24 cellular contexts compared by ENCODE assay signal in genomic region chr2:210086930-210087329, GRCh38.
A peak's percentile ranks its signal among the peaks of the same experiment; 100 is the strongest.
DNase-seq lines count a peak whose midpoint lies in the region; ATAC-seq, FAIRE-seq and TF ChIP-seq lines count a peak whose summit lies in the region.
"Had no signal": no experiment of that assay in that cellular context is flagged by ENCODE, and none has a peak within 500 bp of the region (broad histone marks: within the 10 kb centered on the region; RNA-seq: fewer than 3 reads in every experiment).

No MANE protein-coding gene starts in this region.

- no peaks in the 10 kb centered on the region for H3K36me3 Mint-ChIP-seq in chondrocyte (ENCODE audit: low read depth)
- H3K36me3 Mint-ChIP-seq: CD8-positive, alpha-beta T cell had no signal

- intact Hi-C loops in pancreas (cut with DNase I): loop anchor here in 1 of 3 donors (10.0 kb wide), 1 partner anchor 98 kb away; no protein-coding TSS in a partner anchor

- H4K20me1 ChIP-seq in BLaER1: no peaks in the 10 kb centered on the region
- no peaks in the 10 kb centered on the region for H4K20me1 ChIP-seq in Karpas-422 (ENCODE audit: insufficient read depth, low read depth, low read length)
- H4K20me1 ChIP-seq in GM23248 (ENCODE audit: insufficient read depth): no peaks in the 10 kb centered on the region

- H2AFZ ChIP-seq in Karpas-422 (ENCODE audit: low read length) (no peak overlapping the region), GM23248 (no peak overlapping the region)
- H2AFZ ChIP-seq: GM23338 had no signal

- peaks cover 13% of the 10 kb centered on the region for H3K4me1 Mint-ChIP-seq in chondrocyte (ENCODE audit: low read depth)
- H3K4me1 Mint-ChIP-seq: GM23338, IgD-negative memory B cell had no signal

- no peak overlapping the region for H3K9ac ChIP-seq in BLaER1
- H3K9ac ChIP-seq in Karpas-422 (ENCODE audit: low read length): no peak overlapping the region
- no peak overlapping the region for H3K9ac ChIP-seq in GM23248

- DNase-seq in Karpas-422 (peak; percentile 52), pancreas (no peak), GM23248 (no peak), NCI-H128 (lab: John Stamatoyannopoulos, UW; ENCODE audit: unreplicated experiment) (no peak), chondrocyte (ENCODE audit: low spot score) (no peak)
- no peak for DNase-seq in activated CD4-positive, alpha-beta T cell treated with anti-CD3 and anti-CD28 coated beads for 48 hours
- DNase-seq: AML-193; CD8-positive, alpha-beta T cell; COR-L47; DMS 273 treated with DMSO at 0.1 percent for 48 hours; DND-41; EL; HCEC 1CT; KBM-7 had no signal

- H3K9me3 Mint-ChIP-seq in chondrocyte (ENCODE audit: low read depth): peaks cover 4% of the 10 kb centered on the region
- H3K9me3 Mint-ChIP-seq: CD8-positive, alpha-beta T cell; GM23338; IgD-negative memory B cell had no signal

- WGBS in pancreas, 2 donors: 37 to 39% methylated on average over 2 of the region's 2 CpGs
- 31 to 33% methylated on average over 2 of the region's 2 CpGs for WGBS in GM23248 (ENCODE audit: low coverage in 1 of 2, low lambda C conversion rate in 2 of 2, missing lambda C conversion rate in 2 of 2), 2 experiments

- H3K27me3 Mint-ChIP-seq in chondrocyte (ENCODE audit: low read depth): no peaks in the 10 kb centered on the region
- H3K27me3 Mint-ChIP-seq: IgD-negative memory B cell had no signal

- FAIRE-seq in pancreas (lab: Jason Lieb, UNC): no peak
- FAIRE-seq: A549, GM12878, GM19239, H54, HepG2 had no signal

- H3K9me2 ChIP-seq in Karpas-422 (replicated peaks; ENCODE audit: insufficient read depth, low read length): no peaks in the 10 kb centered on the region
- no peaks in the 10 kb centered on the region for H3K9me2 ChIP-seq in GM23248 (ENCODE audit: insufficient read depth)

- ATAC-seq in GM18868 (IDR thresholded peaks at IDR 0.05; ENCODE audit: unreplicated experiment) (peak; percentile 40), pancreas (peak in 3 of 4 donors; percentile 24 to 48 (median 38))
- ATAC-seq: A549; CD8-positive, alpha-beta T cell; GM12878; GM23338; HepG2 had no signal

- H3K27ac Mint-ChIP-seq in chondrocyte (ENCODE audit: unreplicated experiment): no peak overlapping the region
- H3K27ac Mint-ChIP-seq: CD8-positive, alpha-beta T cell; GM23338; IgD-negative memory B cell had no signal

- peaks cover 6% of the 10 kb centered on the region; the same call in 1 of the 2 replicates for H3K36me3 ChIP-seq in BLaER1
- no peaks in the 10 kb centered on the region for H3K36me3 ChIP-seq in Karpas-422 (ENCODE audit: insufficient read depth, low read length)
- no peaks in the 10 kb centered on the region for H3K36me3 ChIP-seq in pancreas
- H3K36me3 ChIP-seq in GM23248 (ENCODE audit: low read depth): no peaks in the 10 kb centered on the region

- H3K9me3 ChIP-seq in BLaER1: no peaks in the 10 kb centered on the region
- H3K9me3 ChIP-seq in Karpas-422 (ENCODE audit: low read length): no peaks in the 10 kb centered on the region
- H3K9me3 ChIP-seq in pancreas: no peaks in the 10 kb centered on the region
- H3K9me3 ChIP-seq in GM23248 (ENCODE audit: low read depth): no peaks in the 10 kb centered on the region
- H3K9me3 ChIP-seq: A549 had no signal

- no peak overlapping the region for H3K4me3 ChIP-seq in BLaER1
- H3K4me3 ChIP-seq in Karpas-422 (ENCODE audit: low read length): no peak overlapping the region
- H3K4me3 ChIP-seq in pancreas: no peak overlapping the region
- H3K4me3 ChIP-seq in GM23248: no peak overlapping the region
- H3K4me3 ChIP-seq: A549, GM12878, GM23338 had no signal

- H3K4me3 Mint-ChIP-seq in chondrocyte (ENCODE audit: unreplicated experiment): no peak overlapping the region
- H3K4me3 Mint-ChIP-seq: CD8-positive, alpha-beta T cell; GM23338; IgD-negative memory B cell had no signal

- no peaks in the 10 kb centered on the region for H3K79me2 ChIP-seq in Karpas-422 (ENCODE audit: low read length)
- no peaks in the 10 kb centered on the region for H3K79me2 ChIP-seq in GM23248 (ENCODE audit: insufficient read depth)

- in situ Hi-C loops in GM23248 (cut with MboI): no loop called here

- H3K27ac ChIP-seq in BLaER1 (no peak overlapping the region), Karpas-422 (ENCODE audit: low read length) (no peak overlapping the region; the same call in 1 of the 2 replicates), pancreas (no peak overlapping the region), GM23248 (no peak overlapping the region)
- H3K27ac ChIP-seq: 22Rv1, A549 had no signal

- TF ChIP-seq CTCF in pancreas (IDR thresholded peaks at IDR 0.05) (no peak), chondrocyte (IDR thresholded peaks at IDR 0.05) (no peak)

- H3K4me1 ChIP-seq in BLaER1 (peaks cover 11% of the 10 kb centered on the region), Karpas-422 (ENCODE audit: low read length) (peaks cover 20% of the 10 kb centered on the region), pancreas (peaks cover 9 to 20% (median 17%) of the 10 kb centered on the region in 3 donors), GM23248 (ENCODE audit: insufficient read depth) (peaks cover 7% of the 10 kb centered on the region; the same call in 1 of the 2 replicates)
- H3K4me1 ChIP-seq: A549 had no signal

- H3K4me2 ChIP-seq in BLaER1: peak overlapping the region; percentile 36
- peak overlapping the region; percentile 36 for H3K4me2 ChIP-seq in Karpas-422 (ENCODE audit: low read depth, low read length, poor library complexity, severe bottlenecking)
- H3K4me2 ChIP-seq in GM23248 (ENCODE audit: unreplicated experiment): no peak overlapping the region
- H3K4me2 ChIP-seq: A549, GM23338 had no signal

- no peaks in the 10 kb centered on the region for H3F3A ChIP-seq in GM23248 (ENCODE audit: insufficient read depth)

- H3K27me3 ChIP-seq in BLaER1 (no peaks in the 10 kb centered on the region), Karpas-422 (ENCODE audit: low read length) (no peaks in the 10 kb centered on the region), pancreas (no peaks in the 10 kb centered on the region), GM23248 (replicated peaks; ENCODE audit: insufficient read depth) (no peaks in the 10 kb centered on the region)
